ENCODE assay signal across 14 cellular contexts in the genomic region with DNA sequence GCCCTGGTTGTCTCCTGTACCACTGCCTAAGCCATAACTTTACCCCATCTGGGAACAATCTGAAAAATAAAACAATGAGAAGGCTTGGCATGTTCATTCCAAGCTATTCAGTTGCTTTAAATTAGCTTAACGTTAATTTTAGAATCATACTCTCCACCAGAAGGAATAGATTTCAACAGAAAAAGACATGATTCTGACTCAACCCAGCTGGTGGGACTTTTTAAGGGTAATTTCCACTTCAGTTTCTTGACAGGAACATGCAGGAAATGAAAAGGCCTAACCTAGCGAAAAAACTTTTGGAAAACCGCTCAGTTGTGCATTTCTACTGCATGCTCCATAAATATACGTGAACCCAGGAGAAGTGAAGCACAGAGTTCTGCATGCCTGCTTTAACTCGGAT. TPM values are rescaled to one million over a fixed set of nuclear protein-coding genes. Genes with fewer than 3 reads are reported as not detected.
DNase-seq lines count a peak whose midpoint lies in the region; ATAC-seq and TF ChIP-seq lines count a peak whose summit lies in the region.
"Had no signal": no experiment of that assay in that cellular context is flagged by ENCODE, and none has a peak within 500 bp of the region (broad histone marks: within the 10 kb centered on the region; RNA-seq: fewer than 3 reads in every experiment).

No MANE protein-coding gene starts in this region.

- peak overlapping the region; percentile 1 for H3K9ac ChIP-seq in adipocyte (ENCODE audit: low read length)

- H3K36me3 Mint-ChIP-seq in nephron progenitor cell (ENCODE audit: low read depth) (peaks cover 74% of the 10 kb centered on the region), chondrocyte (ENCODE audit: low read depth) (peaks cover 33% of the 10 kb centered on the region)

- TF ChIP-seq CTCF in BJ (IDR thresholded peaks at IDR 0.05; ENCODE audit: insufficient read depth, low read depth, low read length) (no peak), nephron progenitor cell (IDR thresholded peaks at IDR 0.05) (no peak), chondrocyte (IDR thresholded peaks at IDR 0.05) (no peak)

- H3K4me3 Mint-ChIP-seq in nephron progenitor cell (no peak overlapping the region), chondrocyte (ENCODE audit: unreplicated experiment) (no peak overlapping the region)
- H3K4me3 Mint-ChIP-seq: IgD-negative memory B cell had no signal

- H3K4me1 ChIP-seq in adipocyte (ENCODE audit: control insufficient read depth, insufficient read depth, low read length), result no peaks in the 10 kb centered on the region

- H3K9me3 Mint-ChIP-seq in nephron progenitor cell (no peaks in the 10 kb centered on the region), chondrocyte (ENCODE audit: low read depth) (no peaks in the 10 kb centered on the region)
- H3K9me3 Mint-ChIP-seq: IgD-negative memory B cell had no signal

- no peak for ATAC-seq in HG02884 (IDR thresholded peaks at IDR 0.05; ENCODE audit: unreplicated experiment)
- ATAC-seq: psoas muscle, Right ventricle myocardium inferior had no signal

- H3K27me3 Mint-ChIP-seq in nephron progenitor cell (ENCODE audit: low read depth, poor library complexity), result no peaks in the 10 kb centered on the region
- no peaks in the 10 kb centered on the region for H3K27me3 Mint-ChIP-seq in chondrocyte (ENCODE audit: low read depth)
- H3K27me3 Mint-ChIP-seq: IgD-negative memory B cell had no signal

- peaks cover 3% of the 10 kb centered on the region for H3K4me1 Mint-ChIP-seq in nephron progenitor cell
- peaks cover 4% of the 10 kb centered on the region for H3K4me1 Mint-ChIP-seq in chondrocyte (ENCODE audit: low read depth)

- CTCF ChIA-PET in BJ (lab: Yijun Ruan, JAX), result interaction anchor here (0.7 to 2.0 kb wide), 4 partner anchors 58 to 158 kb away, joined by 3 to 5 read pairs (median 3); no protein-coding TSS in a partner anchor

- POLR2A ChIA-PET in BJ (lab: Charles Lee), result no interaction called here

- DNase-seq in BJ (ENCODE audit: low read depth), result peak; percentile 50
- peak; percentile 55 for DNase-seq in GM04504 (ENCODE audit: low read depth)
- peak; percentile 84 for DNase-seq in adipocyte (ENCODE audit: low read depth)
- DNase-seq in nephron progenitor cell, result no peak
- DNase-seq in chondrocyte (ENCODE audit: low spot score), result no peak
- no peak for DNase-seq in iPS-NIHi11 (ENCODE audit: low spot score)
- DNase-seq: activated CD4-positive, alpha-beta T cell treated with anti-CD3 and anti-CD28 coated beads, Interleukin-2, amount 50 U/mL, for 4 hours; NCI-H1105; psoas muscle; stimulated activated CD4-positive, alpha-beta T cell treated with anti-CD3 and anti-CD28 coated beads, Interleukin-15, amount 100 ng/mL, for 24 hours; tibial artery had no signal

- peaks cover 32% of the 10 kb centered on the region for H3K36me3 ChIP-seq in BJ (ENCODE audit: control insufficient read depth, insufficient read depth, low read length)
- peaks cover 78% of the 10 kb centered on the region for H3K36me3 ChIP-seq in adipocyte (ENCODE audit: control insufficient read depth, insufficient read depth, low read length, severe bottlenecking)

- H3K4me3 ChIP-seq in BJ (ENCODE audit: low read depth, low read length) (no peak overlapping the region), adipocyte (ENCODE audit: low read length) (no peak overlapping the region)
- H3K4me3 ChIP-seq: psoas muscle, tibial artery had no signal

- no peaks in the 10 kb centered on the region for H3K9me3 ChIP-seq in adipocyte (ENCODE audit: control insufficient read depth, low read length)
- H3K9me3 ChIP-seq: psoas muscle, tibial artery had no signal

- H3K27ac Mint-ChIP-seq in nephron progenitor cell (peak overlapping the region; percentile 67), chondrocyte (ENCODE audit: unreplicated experiment) (no peak overlapping the region)

- H3K27me3 ChIP-seq in BJ (ENCODE audit: control insufficient read depth, insufficient read depth, low read length), result no peaks in the 10 kb centered on the region
- H3K27me3 ChIP-seq in adipocyte (replicated peaks; ENCODE audit: control insufficient read depth, insufficient read depth, low read length), result no peaks in the 10 kb centered on the region
- H3K27me3 ChIP-seq: tibial artery had no signal

RNA-seq across cellular contexts. Expression of gene SF3A1, which starts 7.9 kb away (rescaled TPM):
- 43.2 and 66.8 TPM in 2 replicates for polyA plus RNA-seq in BJ (2011; rRNA removed)
- 80.0 and 131 TPM in 2 replicates for polyA minus RNA-seq in BJ (2011; rRNA and poly(A)+ RNA removed)
- total RNA-seq in chondrocyte, result 110 to 127 TPM (median 115 TPM) in 3 replicates

RNA-seq across cellular contexts. Expression of gene CCDC157, which starts 8.0 kb away (rescaled TPM):
- 1.3 and 1.6 TPM in 2 replicates for polyA plus RNA-seq in BJ (2011; rRNA removed)
- 0.93 and 1.7 TPM in 2 replicates for polyA minus RNA-seq in BJ (2011; rRNA and poly(A)+ RNA removed)
- total RNA-seq in chondrocyte, result 2.1 to 3.1 TPM (median 2.3 TPM) in 3 replicates

RNA-seq across cellular contexts. Expression of gene TBC1D10A, which starts 22.1 kb away (rescaled TPM):
- 13.6 and 22.1 TPM in 2 replicates for polyA plus RNA-seq in BJ (2011; rRNA removed)
- 11.4 and 21.6 TPM in 2 replicates for polyA minus RNA-seq in BJ (2011; rRNA and poly(A)+ RNA removed)
- 24.3 to 28.0 TPM (median 26.9 TPM) in 3 replicates for total RNA-seq in chondrocyte

RNA-seq across cellular contexts. Expression of gene RNF215, which starts 38.4 kb away (rescaled TPM):
- 11.1 and 15.8 TPM in 2 replicates for polyA plus RNA-seq in BJ (2011; rRNA removed)
- 16.4 and 26.4 TPM in 2 replicates for polyA minus RNA-seq in BJ (2011; rRNA and poly(A)+ RNA removed)
- total RNA-seq in chondrocyte, result 35.2 to 36.2 TPM (median 36.0 TPM) in 3 replicates

RNA-seq across cellular contexts. Expression of gene SEC14L2, which starts 48.0 kb away (rescaled TPM):
- polyA plus RNA-seq in BJ (2011; rRNA removed), result 20.1 and 22.8 TPM in 2 replicates
- 14.8 and 28.4 TPM in 2 replicates for polyA minus RNA-seq in BJ (2011; rRNA and poly(A)+ RNA removed)
- total RNA-seq in chondrocyte, result 15.5 to 39.5 TPM (median 15.6 TPM) in 3 replicates

Comparison
In these comparisons a context has a peak if more than half of its experiments do, and no peak if none do; other contexts are left out.
1. DNase-seq: peak in BJ (single experiment), GM04504 (single experiment) and adipocyte (single experiment); none in nephron progenitor cell (single experiment), chondrocyte (single experiment) and iPS-NIHi11 (single experiment).